7 cellular contexts compared by ENCODE assay signal in the genomic region with DNA sequence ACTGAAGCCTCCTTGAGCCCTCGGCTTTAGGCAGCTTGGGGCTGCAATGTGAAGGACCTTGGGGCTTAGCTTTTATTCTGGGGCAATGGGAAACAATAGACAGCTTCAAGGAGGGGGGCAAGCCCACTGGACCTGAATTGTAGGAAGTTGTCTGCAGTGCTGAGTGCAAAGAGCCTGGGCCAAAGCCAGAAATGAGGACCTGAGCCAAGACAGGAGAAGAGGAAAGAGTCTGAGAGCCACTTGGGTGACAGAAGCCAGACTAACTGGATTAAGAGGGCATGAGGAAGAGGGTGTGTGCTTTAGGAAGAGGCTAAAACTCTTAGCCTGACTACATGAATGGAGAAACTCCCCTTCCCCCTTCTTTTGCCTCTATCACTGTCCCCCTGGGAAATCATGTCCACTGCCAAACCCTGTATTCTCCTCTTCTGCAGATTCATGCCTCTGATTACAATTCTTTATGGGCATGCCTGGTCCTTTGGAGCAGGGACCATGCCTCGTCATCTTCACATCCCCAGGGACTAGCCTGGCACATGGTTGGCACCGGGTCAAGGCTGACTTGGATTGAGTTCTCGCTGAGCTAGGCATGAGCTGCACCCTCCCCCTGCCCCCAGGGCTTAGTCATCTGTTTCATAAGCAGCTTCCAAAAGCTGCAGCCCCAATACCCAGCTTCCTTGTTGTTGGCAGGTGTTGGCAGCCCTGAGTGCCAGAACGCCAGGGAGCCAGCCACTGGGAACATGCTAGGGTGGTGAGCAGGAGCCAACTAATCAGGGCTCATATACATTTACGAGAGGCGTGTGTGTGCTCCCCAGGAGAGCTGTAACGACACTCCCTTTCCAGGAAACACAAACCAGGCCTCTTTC. TPM values are rescaled to one million over a fixed set of nuclear protein-coding genes. Genes with fewer than 3 reads are reported as not detected.
DNase-seq lines count a peak whose midpoint lies in the region; ATAC-seq and TF ChIP-seq lines count a peak whose summit lies in the region.

No MANE protein-coding gene starts in this region.

- peaks cover 25% of the 10 kb centered on the region for H3K4me1 ChIP-seq in mucosa of stomach (ENCODE audit: control insufficient read depth, insufficient read depth, low read length)

- CTCF ChIA-PET in GM10248 (lab: Yijun Ruan, JAX), result interaction anchor here (1.3 to 1.6 kb wide), 3 partner anchors 11 to 80 kb away, joined by 3 to 5 read pairs (median 4); no protein-coding TSS in a partner anchor

- H3K27ac ChIP-seq in HL-60 (replicated peaks) (no peak overlapping the region), dorsolateral prefrontal cortex (peak overlapping the region in 45 of 59 donors; percentile 3 to 78 (median 54))

- no peaks in the 10 kb centered on the region for H3K36me3 ChIP-seq in mucosa of stomach (ENCODE audit: control insufficient read depth, insufficient read depth, low read length)

- no peaks in the 10 kb centered on the region for H3K9me3 ChIP-seq in mucosa of stomach (ENCODE audit: control insufficient read depth, low read length)

- POLR2A ChIA-PET in GM10248 (lab: Yijun Ruan, JAX), result no interaction called here

- H3K4me3 ChIP-seq in HL-60 (replicated peaks; ENCODE audit: insufficient read depth, low read length) (no peak overlapping the region), dorsolateral prefrontal cortex (no peak overlapping the region), mucosa of stomach (ENCODE audit: low read length) (no peak overlapping the region)

- no peak for ATAC-seq in HG02642 (IDR thresholded peaks at IDR 0.05; ENCODE audit: poor library complexity, unreplicated experiment)

- H3K27me3 ChIP-seq in HL-60 (ENCODE audit: insufficient read depth, poor library complexity, severe bottlenecking), result no peaks in the 10 kb centered on the region
- no peaks in the 10 kb centered on the region for H3K27me3 ChIP-seq in dorsolateral prefrontal cortex
- no peaks in the 10 kb centered on the region for H3K27me3 ChIP-seq in mucosa of stomach (ENCODE audit: control insufficient read depth, insufficient read depth, low read length)

- DNase-seq in HL-60 (ENCODE audit: low read depth in 1 of 2, low spot score in 1 of 2), result peak; percentile 45 to 56
- DNase-seq in NCI-H524 (lab: John Stamatoyannopoulos, UW), result peak; percentile 98 to 99
- DNase-seq in dorsolateral prefrontal cortex, result peak; percentile 37 to 95 (median 87)
- DNase-seq in central memory CD4-positive, alpha-beta T cell, result no peak
- no peak for DNase-seq in GM10248 (ENCODE audit: extremely low spot score)

- H3K9ac ChIP-seq in mucosa of stomach (ENCODE audit: low read length), result peak overlapping the region; percentile 22

- TF ChIP-seq CTCF in HL-60 (IDR thresholded peaks at IDR 0.05; ENCODE audit: insufficient read depth, low read length) (no peak), dorsolateral prefrontal cortex (IDR thresholded peaks at IDR 0.05 in 54 of 56, conservative IDR thresholded peaks at IDR 0.05 in 2 of 56; ENCODE audit: low read depth in 1 of 56, partially characterized antibody in 56 of 56) (no peak), GM10248 (IDR thresholded peaks at IDR 0.05; ENCODE audit: control extremely low read depth, extremely low read depth, low read depth, missing control alignments) (no peak)

- intact Hi-C loops in dorsolateral prefrontal cortex (cut with DNase I), result loop anchor here in 1 of 2 donors (2.0 kb wide), 1 partner anchor 27 kb away; no protein-coding TSS in a partner anchor

RNA-seq across cellular contexts. Expression of gene JDP2, which starts 27.8 kb away (rescaled TPM):
- 10 to 100 TPM; 21.8 to 96.2 (median 36.8) TPM for total RNA-seq in dorsolateral prefrontal cortex

Comparison
In these comparisons a context has a peak if more than half of its experiments do, and no peak if none do; other contexts are left out.
1. DNase-seq: peak in HL-60 (2 of 2), NCI-H524 (2 of 2) and dorsolateral prefrontal cortex (10 of 10); none in central memory CD4-positive, alpha-beta T cell (single experiment) and GM10248 (single experiment).